Comparison of ENCODE assay signal across 12 cellular contexts in the genomic region with DNA sequence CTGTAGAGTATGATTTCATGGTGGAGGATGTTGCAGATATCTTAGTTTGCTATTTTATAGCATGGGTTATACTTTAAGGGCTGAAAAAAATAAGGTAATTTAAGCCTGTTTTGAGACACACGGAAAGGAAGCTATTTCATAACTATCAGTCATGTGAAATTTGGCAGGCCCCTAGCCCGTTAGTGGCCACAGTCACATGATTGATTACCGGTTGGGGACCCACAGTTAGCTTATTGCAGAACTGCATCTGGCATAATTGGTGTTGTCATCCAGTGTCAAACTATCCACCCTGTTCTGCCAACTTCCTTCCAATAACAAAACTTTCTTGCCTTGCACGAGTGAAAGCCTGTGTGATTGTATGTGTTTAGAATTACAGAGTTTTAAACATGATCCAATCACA. TPM values are rescaled to one million over a fixed set of nuclear protein-coding genes. Genes with fewer than 3 reads are reported as not detected.
DNase-seq lines count a peak whose midpoint lies in the region; ATAC-seq and TF ChIP-seq lines count a peak whose summit lies in the region.
"Had no signal": no experiment of that assay in that cellular context is flagged by ENCODE, and none has a peak within 500 bp of the region (broad histone marks: within the 10 kb centered on the region; RNA-seq: fewer than 3 reads in every experiment).

No MANE protein-coding gene starts in this region.

- H3K27ac ChIP-seq in adrenal gland (peak overlapping the region in 3 of 5 donors; percentile 27 to 68 (median 63)), spleen (peak overlapping the region in 7 of 8 donors; percentile 1 to 78 (median 65))

- ATAC-seq in left lobe of liver (peak; percentile 70), T-helper 17 cell (no peak)

- H3K36me3 Mint-ChIP-seq in activated T-cell treated with anti-CD3 and anti-CD28 coated beads, Interleukin-2, amount 50 U/mL, for 24 hours (ENCODE audit: low read depth), result peaks cover 13% of the 10 kb centered on the region
- no peaks in the 10 kb centered on the region for H3K36me3 Mint-ChIP-seq in T-helper 17 cell (ENCODE audit: low read depth)

- no peak for TF ChIP-seq POLR2A in adrenal gland (IDR thresholded peaks at IDR 0.05)
- no peak for TF ChIP-seq POLR2A in spleen (IDR thresholded peaks at IDR 0.05)

- no peaks in the 10 kb centered on the region for H3K36me3 ChIP-seq in adrenal gland (replicated peaks in 1 of 2)
- H3K36me3 ChIP-seq in spleen, result peaks cover 0 to 4% (median 0%) of the 10 kb centered on the region in 6 donors
- H3K36me3 ChIP-seq: HAP-1 had no signal

- H3K27me3 ChIP-seq in adrenal gland (no peaks in the 10 kb centered on the region), spleen (replicated peaks in 1 of 7) (no peaks in the 10 kb centered on the region)

- intact Hi-C loops in adrenal gland (cut with DNase I) (no loop called here), spleen (cut with DNase I; ENCODE audit: low total_unique reads) (no loop called here)

- WGBS in adrenal gland, 4 donors, result 1 to 14% (median 8%) methylated on average over 4 of the region's 4 CpGs
- 21 to 47% (median 38%) methylated on average over 4 of the region's 4 CpGs for WGBS in spleen, 5 donors

- H3K4me1 Mint-ChIP-seq in activated T-cell treated with anti-CD3 and anti-CD28 coated beads, Interleukin-2, amount 50 U/mL, for 24 hours (ENCODE audit: low read depth), result peaks cover 15% of the 10 kb centered on the region
- H3K4me1 Mint-ChIP-seq in T-helper 17 cell, result peaks cover 18% of the 10 kb centered on the region

- H3K4me3 Mint-ChIP-seq in activated T-cell treated with anti-CD3 and anti-CD28 coated beads, Interleukin-2, amount 50 U/mL, for 24 hours, result no peak overlapping the region
- no peak overlapping the region for H3K4me3 Mint-ChIP-seq in T-helper 17 cell

- no peaks in the 10 kb centered on the region for H3K27me3 Mint-ChIP-seq in activated T-cell treated with anti-CD3 and anti-CD28 coated beads, Interleukin-2, amount 50 U/mL, for 24 hours
- H3K27me3 Mint-ChIP-seq in T-helper 17 cell, result no peaks in the 10 kb centered on the region

- H3K4me3 ChIP-seq in adrenal gland (no peak overlapping the region), spleen (peak overlapping the region in 1 of 8 donors; percentile 24)
- H3K4me3 ChIP-seq: HAP-1 had no signal

- H3K9me3 Mint-ChIP-seq in activated T-cell treated with anti-CD3 and anti-CD28 coated beads, Interleukin-2, amount 50 U/mL, for 24 hours, result no peaks in the 10 kb centered on the region

- no peak overlapping the region for H3K27ac Mint-ChIP-seq in activated T-cell treated with anti-CD3 and anti-CD28 coated beads, Interleukin-2, amount 50 U/mL, for 24 hours
- no peak overlapping the region for H3K27ac Mint-ChIP-seq in T-helper 17 cell

- H3K4me1 ChIP-seq in adrenal gland (replicated peaks in 1 of 2) (peaks cover 49 to 66% of the 10 kb centered on the region in 2 donors), spleen (peaks cover 0 to 81% (median 32%) of the 10 kb centered on the region in 6 donors)

- DNase-seq in Kasumi-1 (lab: John Stamatoyannopoulos, UW) (peak; percentile 84 to 88), adrenal gland (peak; percentile 47 to 78 (median 63)), left lobe of liver (ENCODE audit: low spot score) (peak; percentile 80), spleen (no peak), retina (no peak), glomerular visceral epithelial cell (ENCODE audit: extremely low spot score) (no peak), T-helper 17 cell (no peak)
- no peak for DNase-seq in activated T-cell treated with anti-CD3 and anti-CD28 coated beads, Interleukin-2, amount 50 U/mL, for 24 hours
- DNase-seq: activated T-cell treated with anti-CD3 and anti-CD28 coated beads, Interleukin-2, amount 50 U/mL, for 1 hour; stimulated activated CD4-positive, alpha-beta T cell treated with anti-CD3 and anti-CD28 coated beads, Interleukin-15, amount 100 ng/mL, for 24 hours; stimulated activated CD8-positive, alpha-beta memory T cell treated with anti-CD3 and anti-CD28 coated beads, Interleukin-4, amount 100 ng/mL, for 48 hours had no signal

- no peak for TF ChIP-seq CTCF in adrenal gland (IDR thresholded peaks at IDR 0.05)
- no peak for TF ChIP-seq CTCF in spleen (IDR thresholded peaks at IDR 0.05 in 8 of 11, conservative IDR thresholded peaks at IDR 0.05 in 3 of 11)

- no peaks in the 10 kb centered on the region for H3K9me3 ChIP-seq in adrenal gland (replicated peaks in 1 of 3)
- no peaks in the 10 kb centered on the region for H3K9me3 ChIP-seq in spleen
- H3K9me3 ChIP-seq in T-helper 17 cell (ENCODE audit: control insufficient read depth, low read length, poor library complexity, severe bottlenecking), result no peaks in the 10 kb centered on the region
- H3K9me3 ChIP-seq: HAP-1 had no signal

RNA-seq across cellular contexts. Expression of gene FNDC3B, which starts 35.2 kb away (rescaled TPM):
- 100 to 1,000 TPM in 6 of 8 donors, 10 to 100 TPM in 2; 66.6 to 228 (median 128) TPM for total RNA-seq in adrenal gland
- 100 to 1,000 TPM in 1 of 3 donors, 10 to 100 TPM in 1, 1 to 10 TPM in 1; 9.9 to 124 (median 15.2) TPM for polyA plus RNA-seq in adrenal gland
- 44.6 TPM for total RNA-seq in left lobe of liver
- 100 to 1,000 TPM in 6 of 7 donors, 10 to 100 TPM in 1; 88.8 to 149 (median 110) TPM for total RNA-seq in spleen
- polyA plus RNA-seq in spleen, result 1 to 10 TPM; 3.1 to 9.1 (median 4.5) TPM
- 10 to 100 TPM; 27.0 to 41.6 TPM for total RNA-seq in T-helper 17 cell

Comparison
In these comparisons a context has a peak if more than half of its experiments do, and no peak if none do; other contexts are left out.
1. DNase-seq: peak in Kasumi-1 (2 of 2), adrenal gland (7 of 7) and left lobe of liver (single experiment); none in spleen (single experiment), retina (single experiment), glomerular visceral epithelial cell (single experiment), activated T-cell treated with anti-CD3 and anti-CD28 coated beads, Interleukin-2, amount 50 U/mL, for 24 hours (single experiment) and T-helper 17 cell (0 of 3).